18 cellular contexts compared by ENCODE assay signal in the genomic region with DNA sequence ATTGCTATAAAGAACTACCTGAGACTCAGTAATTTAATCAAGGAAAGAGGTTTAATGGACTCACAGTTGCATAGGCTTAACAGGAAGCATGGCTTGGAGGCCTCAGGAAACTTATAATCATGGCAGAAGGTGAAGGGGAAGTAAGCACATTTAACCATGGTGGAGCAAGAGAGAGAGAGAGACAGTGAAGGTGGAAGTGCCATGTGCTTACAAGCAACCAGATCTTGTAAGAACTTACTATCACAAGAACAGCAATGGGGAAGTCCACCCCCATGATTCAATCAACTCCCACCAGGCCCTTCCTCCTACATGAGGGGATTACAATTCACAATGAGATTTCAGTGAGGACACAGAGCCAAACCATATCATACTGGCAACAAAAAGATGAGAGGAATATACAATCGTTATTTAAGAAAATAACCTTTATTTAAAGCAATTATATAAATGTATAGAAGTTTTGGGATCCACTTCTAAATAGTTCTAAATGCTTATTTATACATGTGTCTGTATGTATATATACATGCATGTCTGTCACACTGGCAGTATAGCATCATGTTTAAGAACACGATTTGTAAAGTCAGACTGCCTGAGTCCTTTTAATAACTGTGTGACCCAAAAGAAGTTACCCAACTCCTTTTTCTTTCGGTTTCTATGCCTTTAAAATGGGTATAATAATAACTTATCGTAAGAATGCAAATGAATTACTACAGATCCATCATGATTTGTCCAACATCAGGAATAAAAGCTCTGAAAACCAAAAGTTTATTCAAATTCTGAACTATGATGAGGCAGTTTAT.
DNase-seq lines count a peak whose midpoint lies in the region; ATAC-seq, FAIRE-seq and TF ChIP-seq lines count a peak whose summit lies in the region.
"Had no signal": no experiment of that assay in that cellular context is flagged by ENCODE, and none has a peak within 500 bp of the region (broad histone marks: within the 10 kb centered on the region; RNA-seq: fewer than 3 reads in every experiment).

No MANE protein-coding gene starts in this region.

- H3K27me3 ChIP-seq in HepG2 (ENCODE audit: control insufficient read depth in 1 of 2, insufficient read depth in 2 of 2, low read length in 2 of 2) (no peaks in the 10 kb centered on the region), right lobe of liver (no peaks in the 10 kb centered on the region)

- H3K9me3 ChIP-seq in HepG2 (ENCODE audit: low read length) (no peaks in the 10 kb centered on the region), right lobe of liver (no peaks in the 10 kb centered on the region)
- H3K9me3 ChIP-seq: Caco-2 had no signal

- in situ Hi-C loops in HepG2 (cut with HindIII; ENCODE audit: extremely low pct_ligation_motif_present, low pct_unique_long_range_greater_than_20kb) = no loop called here

- no TSS peak for BruUV-seq in HepG2 (replicated peaks; lab: Mats Ljungman, UMichigan)

- no peak overlapping the region for H3K27ac ChIP-seq in HepG2 (ENCODE audit: extremely low read length, insufficient read depth, low read length)
- H3K27ac ChIP-seq in right lobe of liver = no peak overlapping the region
- no peak overlapping the region for H3K27ac ChIP-seq in coronary artery
- H3K27ac ChIP-seq: RWPE1 had no signal

- DNase-seq in HepG2 (ENCODE audit: low spot score) = no peak
- DNase-seq in right lobe of liver = no peak
- DNase-seq in MV-4-11 (lab: John Stamatoyannopoulos, UW) = peak; percentile 65
- DNase-seq in SKM-1 (lab: John Stamatoyannopoulos, UW; ENCODE audit: unreplicated experiment) = peak; percentile 45
- no peak for DNase-seq in sciatic nerve (ENCODE audit: low spot score)
- no peak for DNase-seq in coronary artery (ENCODE audit: low spot score)
- no peak for DNase-seq in NCI-H748 treated with DMSO at 0.1 percent for 48 hours (lab: John Stamatoyannopoulos, UW)
- DNase-seq: C1 segment of cervical spinal cord, Caco-2, DMS53, GOT3, HFFc6, NCI-H1092 treated with DMSO at 0.1 percent for 48 hours, NCI-H1694 treated with DMSO at 0.1 percent for 48 hours, NCI-H69, T-helper 1 cell had no signal

- H3K79me2 ChIP-seq in HepG2 (ENCODE audit: insufficient read depth, low read length) = no peaks in the 10 kb centered on the region

- H3K4me1 ChIP-seq in HepG2 (ENCODE audit: insufficient read depth, low read length) (no peaks in the 10 kb centered on the region), right lobe of liver (no peaks in the 10 kb centered on the region)
- H3K4me1 ChIP-seq: Caco-2 had no signal

- H3K4me3 ChIP-seq in HepG2 (replicated peaks in 1 of 3; ENCODE audit: insufficient read depth in 1 of 3, low read depth in 2 of 3, low read length in 3 of 3) = no peak overlapping the region
- no peak overlapping the region for H3K4me3 ChIP-seq in right lobe of liver
- H3K4me3 ChIP-seq in coronary artery = no peak overlapping the region

- H3K36me3 ChIP-seq in HepG2 (replicated peaks in 1 of 2; ENCODE audit: control insufficient read depth in 1 of 2, insufficient read depth in 2 of 2, low read length in 2 of 2) (peaks cover 0 to 4% of the 10 kb centered on the region in 2 experiments; a peak in 1 of 5 replicates), right lobe of liver (no peaks in the 10 kb centered on the region)

- 97% methylated on average over 4 of the region's 4 CpGs for WGBS in HepG2 (ENCODE audit: low lambda C conversion rate)
- 94% methylated on average over 4 of the region's 4 CpGs for WGBS in right lobe of liver (ENCODE audit: insufficient coverage, low coverage, low lambda C conversion rate, missing lambda C conversion rate)

- TF ChIP-seq CTCF in HepG2 (CRISPR knock-in tag; IDR thresholded peaks at IDR 0.05) (no peak), right lobe of liver (IDR thresholded peaks at IDR 0.05) (no peak), coronary artery (IDR thresholded peaks at IDR 0.05) (no peak)

- no peak overlapping the region for H3K9ac ChIP-seq in HepG2 (ENCODE audit: insufficient read depth, low read depth, low read length)

- H2AFZ ChIP-seq in HepG2 (ENCODE audit: low read length) = no peak overlapping the region

- H3K4me2 ChIP-seq in HepG2 (ENCODE audit: low read depth, low read length) = no peak overlapping the region

- ATAC-seq in HepG2 (no peak), right lobe of liver (no peak), sciatic nerve (no peak), HG03342 (IDR thresholded peaks at IDR 0.05; ENCODE audit: unreplicated experiment) (no peak)

- FAIRE-seq in HepG2 (lab: Jason Lieb, UNC) = no peak

- TF ChIP-seq POLR2A in HepG2 (IDR thresholded peaks at IDR 0.05; ENCODE audit: insufficient read depth in 1 of 2, low read depth in 2 of 2, low read length in 2 of 2) (no peak), right lobe of liver (IDR thresholded peaks at IDR 0.05) (no peak)

- intact Hi-C loops in HepG2 (cut with micrococcal nuclease; ENCODE audit: unreplicated experiment) (no loop called here), right lobe of liver (cut with DNase I) (no loop called here), sciatic nerve (cut with DNase I) (no loop called here)

- CTCF ChIA-PET in HepG2 (lab: Yijun Ruan, JAX; ENCODE audit: low intra/inter-chr PET ratio, low total read pairs) = no interaction called here

- no peak for TF ChIP-seq RAD21 in HepG2 (CRISPR knock-in tag; IDR thresholded peaks at IDR 0.05)

- TF ChIP-seq EP300 in HepG2 (IDR thresholded peaks at IDR 0.05; ENCODE audit: low read depth in 2 of 2, low read length in 2 of 2) (no peak), HepG2 (CRISPR knock-in tag; IDR thresholded peaks at IDR 0.05; ENCODE audit: borderline replicate concordance) (no peak)

- POLR2A ChIA-PET in HepG2 (lab: Yijun Ruan, JAX) = no interaction called here

- H4K20me1 ChIP-seq in HepG2 (ENCODE audit: insufficient read depth, low read length) = no peaks in the 10 kb centered on the region

TF ChIP-seq in HepG2, 621 proteins besides CTCF, POLR2A, EP300 and RAD21:
- TF ChIP-seq RBM22 (optimal IDR thresholded peaks at IDR 0.05; ENCODE audit: low read length) (peak; percentile 17), KLF12 (CRISPR knock-in tag; IDR thresholded peaks at IDR 0.05; ENCODE audit: borderline replicate concordance) (no peak), MZF1 (CRISPR knock-in tag; IDR thresholded peaks at IDR 0.05; ENCODE audit: borderline replicate concordance) (no peak), ZNF776 (CRISPR knock-in tag; IDR thresholded peaks at IDR 0.05) (no peak)

Comparison
In these comparisons a context has a peak if more than half of its experiments do, and no peak if none do; other contexts are left out.
1. DNase-seq: peak in MV-4-11 (single experiment) and SKM-1 (single experiment); none in HepG2 (single experiment), right lobe of liver (0 of 3), sciatic nerve (single experiment), coronary artery (single experiment) and NCI-H748 treated with DMSO at 0.1 percent for 48 hours (single experiment).